8 cellular contexts compared by ENCODE assay signal in genomic region chr2:30230479-30230854, GRCh38. TPM values are rescaled to one million over a fixed set of nuclear protein-coding genes. Genes with fewer than 3 reads are reported as not detected.
DNase-seq lines count a peak whose midpoint lies in the region; ATAC-seq lines count a peak whose summit lies in the region.

No MANE protein-coding gene starts in this region.

- peaks cover 12% of the 10 kb centered on the region for H3K36me3 ChIP-seq in HUES48 (ENCODE audit: control insufficient read depth, insufficient read depth, low read length)

- peak overlapping the region; percentile 51 for H3K27ac Mint-ChIP-seq in activated naive CD4-positive, alpha-beta T cell treated with anti-CD3 and anti-CD28 coated beads for 36 hours

- H3K4me1 ChIP-seq in HUES48 (ENCODE audit: control insufficient read depth, insufficient read depth, low read length) (peaks cover 14% of the 10 kb centered on the region), right cardiac atrium (ENCODE audit: control insufficient read depth, insufficient read depth, low read length) (peaks cover 10% of the 10 kb centered on the region)

- peak overlapping the region; percentile 83 for H3K4me3 Mint-ChIP-seq in activated naive CD4-positive, alpha-beta T cell treated with anti-CD3 and anti-CD28 coated beads for 36 hours

- H3K4me1 Mint-ChIP-seq in activated naive CD4-positive, alpha-beta T cell treated with anti-CD3 and anti-CD28 coated beads for 36 hours (ENCODE audit: low read depth) = peaks cover 56% of the 10 kb centered on the region

- H3K27ac ChIP-seq in HUES48 (ENCODE audit: low read depth, low read length) (no peak overlapping the region), right cardiac atrium (ENCODE audit: low read length) (peak overlapping the region; percentile 22)

- WGBS in right cardiac atrium = 4% methylated on average over 20 of the region's 20 CpGs

- H3K27me3 Mint-ChIP-seq in activated naive CD4-positive, alpha-beta T cell treated with anti-CD3 and anti-CD28 coated beads for 36 hours (ENCODE audit: low read depth) = peaks cover 3% of the 10 kb centered on the region

- peaks cover 12% of the 10 kb centered on the region for H3K36me3 Mint-ChIP-seq in activated naive CD4-positive, alpha-beta T cell treated with anti-CD3 and anti-CD28 coated beads for 36 hours (ENCODE audit: low read depth)

- no peaks in the 10 kb centered on the region for H3K9me3 Mint-ChIP-seq in activated naive CD4-positive, alpha-beta T cell treated with anti-CD3 and anti-CD28 coated beads for 36 hours

- peak overlapping the region; percentile 74 for H3K4me3 ChIP-seq in HUES48 (ENCODE audit: low read depth, low read length)
- peak overlapping the region; percentile 66 for H3K4me3 ChIP-seq in right cardiac atrium (ENCODE audit: low read length)

- H3K27me3 ChIP-seq in HUES48 (ENCODE audit: control insufficient read depth, insufficient read depth, low read length) = peaks cover 35% of the 10 kb centered on the region
- H3K27me3 ChIP-seq in right cardiac atrium (ENCODE audit: control insufficient read depth, insufficient read depth) = no peaks in the 10 kb centered on the region

- intact Hi-C loops in activated naive CD4-positive, alpha-beta T cell treated with anti-CD3 and anti-CD28 coated beads for 36 hours (cut with micrococcal nuclease) = loop anchor here (10.0 kb wide), 1 partner anchor 1116 kb away; the partner anchor contains the start of gene CLIP4
- intact Hi-C loops in right cardiac atrium (cut with DNase I) (loop anchor here in 3 of 4 donors (10.0 kb wide), 3 partner anchors 114 to 214 kb away; partner anchors contain the start of gene LCLAT1 (in 1 of the 3)), sciatic nerve (cut with DNase I) (no loop called here)

- H3K9me3 ChIP-seq in HUES48 (ENCODE audit: control insufficient read depth, insufficient read depth, low read length) (no peaks in the 10 kb centered on the region), right cardiac atrium (ENCODE audit: control insufficient read depth, low read length) (no peaks in the 10 kb centered on the region)

- ATAC-seq in right cardiac atrium = peak; percentile 6 to 18
- peak; percentile 9 for ATAC-seq in sciatic nerve
- no peak for ATAC-seq in HG03039 (IDR thresholded peaks at IDR 0.05; ENCODE audit: unreplicated experiment)
- ATAC-seq in GM21423 (IDR thresholded peaks at IDR 0.05; ENCODE audit: unreplicated experiment) = no peak

- peak; percentile 34 for DNase-seq in activated naive CD4-positive, alpha-beta T cell treated with anti-CD3 and anti-CD28 coated beads for 36 hours
- DNase-seq in right cardiac atrium (peak; percentile 50 to 80 (median 74)), sciatic nerve (ENCODE audit: low spot score) (peak; percentile 62), cerebellar cortex (ENCODE audit: low spot score) (no peak), midbrain (lab: John Stamatoyannopoulos, UW) (no peak)

- H3K9ac ChIP-seq in HUES48 (ENCODE audit: low read depth, low read length) = no peak overlapping the region

- CTCF ChIA-PET in activated naive CD4-positive, alpha-beta T cell treated with anti-CD3 and anti-CD28 coated beads for 36 hours (lab: Charles Lee) = interaction anchor here (1.2 to 9.8 kb wide), 8 partner anchors 9 to 481 kb away, joined by 3 to 97 read pairs (median 6); no protein-coding TSS in a partner anchor

RNA-seq across cellular contexts. Expression of gene LBH, which starts 0.9 kb away (rescaled TPM):
- 10 to 100 TPM; 71.4 to 75.3 TPM for total RNA-seq in activated naive CD4-positive, alpha-beta T cell treated with anti-CD3 and anti-CD28 coated beads for 36 hours
- total RNA-seq in right cardiac atrium (10 to 100 TPM; 22.9 to 31.3 (median 24.2) TPM), sciatic nerve (19.8 TPM)
- polyA plus RNA-seq in right cardiac atrium = 12.4 TPM

Comparison
In these comparisons a context has a peak if more than half of its experiments do, and no peak if none do; other contexts are left out.
1. DNase-seq: peak in activated naive CD4-positive, alpha-beta T cell treated with anti-CD3 and anti-CD28 coated beads for 36 hours (single experiment), right cardiac atrium (3 of 3) and sciatic nerve (single experiment); none in cerebellar cortex (single experiment) and midbrain (single experiment).
2. ATAC-seq: peak in right cardiac atrium (2 of 2) and sciatic nerve (single experiment); none in HG03039 (single experiment) and GM21423 (single experiment).